Comparison of ENCODE assay signal across 8 cellular contexts in genomic region chr4:81031389-81032173, GRCh38. TPM values are rescaled to one million over a fixed set of nuclear protein-coding genes. Genes with fewer than 3 reads are reported as not detected.
DNase-seq lines count a peak whose midpoint lies in the region; ATAC-seq, FAIRE-seq and TF ChIP-seq lines count a peak whose summit lies in the region.

No MANE protein-coding gene starts in this region.

- ATAC-seq in activated T-cell treated with anti-CD3 and anti-CD28 coated beads, Interleukin-2, amount 50 U/mL, for 4 hours, result peak; percentile 41 to 51
- ATAC-seq in lung (ENCODE audit: insufficient read depth, low FRiP score), result peak; percentile 31
- ATAC-seq in HG03457 (IDR thresholded peaks at IDR 0.05; ENCODE audit: unreplicated experiment), result no peak

- H3K4me3 Mint-ChIP-seq in activated T-cell treated with anti-CD3 and anti-CD28 coated beads, Interleukin-2, amount 50 U/mL, for 4 hours, result peak overlapping the region; percentile 45
- H3K4me3 Mint-ChIP-seq in activated naive CD8-positive, alpha-beta T cell, result peak overlapping the region; percentile 73
- peak overlapping the region; percentile 97 for H3K4me3 Mint-ChIP-seq in type B pancreatic cell

- H3K36me3 ChIP-seq in lung (ENCODE audit: control insufficient read depth in 2 of 2, insufficient read depth in 2 of 2, low read length in 2 of 2), result no peaks in the 10 kb centered on the region

- FAIRE-seq in H54 (lab: Jason Lieb, UNC), result no peak

- H3K27ac Mint-ChIP-seq in activated naive CD8-positive, alpha-beta T cell, result no peak overlapping the region
- H3K27ac Mint-ChIP-seq in type B pancreatic cell, result peak overlapping the region; percentile 35

- no peak for TF ChIP-seq CTCF in lung (IDR thresholded peaks at IDR 0.05; ENCODE audit: control extremely low read depth, extremely low read depth)
- no peak for TF ChIP-seq CTCF in type B pancreatic cell (conservative IDR thresholded peaks at IDR 0.05)

- no peaks in the 10 kb centered on the region for H3K9me3 ChIP-seq in lung (ENCODE audit: control insufficient read depth in 2 of 2, insufficient read depth in 1 of 2, low read length in 1 of 2)

- no peaks in the 10 kb centered on the region for H3K27me3 ChIP-seq in lung (ENCODE audit: control insufficient read depth, insufficient read depth)

- no peak for DNase-seq in activated T-cell treated with anti-CD3 and anti-CD28 coated beads, Interleukin-2, amount 50 U/mL, for 4 hours
- no peak for DNase-seq in activated T-cell treated with anti-CD3 and anti-CD28 coated beads, Interleukin-2, amount 50 U/mL, for 1 hour
- DNase-seq in lung (ENCODE audit: low spot score) (peak; percentile 43), type B pancreatic cell (ENCODE audit: extremely low spot score, unreplicated experiment) (no peak), SIG-M5 treated with dmso at 0.1 percent for 504 hours (lab: John Stamatoyannopoulos, UW; ENCODE audit: unreplicated experiment) (no peak), H54 (ENCODE audit: insufficient read length, low spot score) (no peak)

- peaks cover 0 to 5% of the 10 kb centered on the region in 2 donors for H3K4me1 ChIP-seq in lung (ENCODE audit: control insufficient read depth in 2 of 2, insufficient read depth in 2 of 2, low read length in 2 of 2)

- peak overlapping the region; percentile 17 for H3K4me3 ChIP-seq in lung

- H3K27ac ChIP-seq in lung (ENCODE audit: low read depth in 1 of 2, low read length in 1 of 2), result peak overlapping the region in 1 of 2 donors; percentile 62

- no peaks in the 10 kb centered on the region for H3K36me3 Mint-ChIP-seq in activated T-cell treated with anti-CD3 and anti-CD28 coated beads, Interleukin-2, amount 50 U/mL, for 4 hours (ENCODE audit: insufficient read depth)
- H3K36me3 Mint-ChIP-seq in activated naive CD8-positive, alpha-beta T cell, result no peaks in the 10 kb centered on the region
- peaks cover 4% of the 10 kb centered on the region for H3K36me3 Mint-ChIP-seq in type B pancreatic cell

- peaks cover 17% of the 10 kb centered on the region for H3K4me1 Mint-ChIP-seq in activated T-cell treated with anti-CD3 and anti-CD28 coated beads, Interleukin-2, amount 50 U/mL, for 4 hours (ENCODE audit: low read depth)
- peaks cover 14% of the 10 kb centered on the region for H3K4me1 Mint-ChIP-seq in activated naive CD8-positive, alpha-beta T cell (ENCODE audit: low read depth)
- H3K4me1 Mint-ChIP-seq in type B pancreatic cell (ENCODE audit: unreplicated experiment), result peaks cover 10% of the 10 kb centered on the region

- peaks cover 57% of the 10 kb centered on the region for H3K27me3 Mint-ChIP-seq in activated T-cell treated with anti-CD3 and anti-CD28 coated beads, Interleukin-2, amount 50 U/mL, for 4 hours (ENCODE audit: low read depth)
- H3K27me3 Mint-ChIP-seq in activated naive CD8-positive, alpha-beta T cell, result peaks cover 38% of the 10 kb centered on the region
- H3K27me3 Mint-ChIP-seq in type B pancreatic cell, result peaks cover 86% of the 10 kb centered on the region

- no peaks in the 10 kb centered on the region for H3K9me3 Mint-ChIP-seq in activated T-cell treated with anti-CD3 and anti-CD28 coated beads, Interleukin-2, amount 50 U/mL, for 4 hours
- H3K9me3 Mint-ChIP-seq in activated naive CD8-positive, alpha-beta T cell (ENCODE audit: low read depth), result no peaks in the 10 kb centered on the region
- H3K9me3 Mint-ChIP-seq in type B pancreatic cell, result no peaks in the 10 kb centered on the region

- TF ChIP-seq POLR2A in H54 (IDR thresholded peaks at IDR 0.05; ENCODE audit: low read depth, low read length), result no peak

- 5 to 7% methylated on average over 43 of the region's 43 CpGs for WGBS in lung, 2 donors

RNA-seq across cellular contexts. Expression of gene BMP3, which starts 1.1 kb away (rescaled TPM):
- not detected for total RNA-seq in activated T-cell treated with anti-CD3 and anti-CD28 coated beads, Interleukin-2, amount 50 U/mL, for 4 hours
- total RNA-seq in lung (10 to 100 TPM in 1 of 2 donors, 1 to 10 TPM in 1; 7.7 to 24.1 TPM), type B pancreatic cell (ENCODE audit: low replicate concordance) (5.5 and 10.7 TPM in 2 replicates)
- polyA plus RNA-seq in lung, result 1 to 10 TPM; 1.6 to 2.6 TPM

Comparison
In these comparisons a context has a peak if more than half of its experiments do, and no peak if none do; other contexts are left out.
1. H3K4me3 Mint-ChIP-seq: peak in every context shown above with its lines; median percentile 97 in type B pancreatic cell; 73 in activated naive CD8-positive, alpha-beta T cell; 45 in activated T-cell treated with anti-CD3 and anti-CD28 coated beads, Interleukin-2, amount 50 U/mL, for 4 hours.